In the genomic region with DNA sequence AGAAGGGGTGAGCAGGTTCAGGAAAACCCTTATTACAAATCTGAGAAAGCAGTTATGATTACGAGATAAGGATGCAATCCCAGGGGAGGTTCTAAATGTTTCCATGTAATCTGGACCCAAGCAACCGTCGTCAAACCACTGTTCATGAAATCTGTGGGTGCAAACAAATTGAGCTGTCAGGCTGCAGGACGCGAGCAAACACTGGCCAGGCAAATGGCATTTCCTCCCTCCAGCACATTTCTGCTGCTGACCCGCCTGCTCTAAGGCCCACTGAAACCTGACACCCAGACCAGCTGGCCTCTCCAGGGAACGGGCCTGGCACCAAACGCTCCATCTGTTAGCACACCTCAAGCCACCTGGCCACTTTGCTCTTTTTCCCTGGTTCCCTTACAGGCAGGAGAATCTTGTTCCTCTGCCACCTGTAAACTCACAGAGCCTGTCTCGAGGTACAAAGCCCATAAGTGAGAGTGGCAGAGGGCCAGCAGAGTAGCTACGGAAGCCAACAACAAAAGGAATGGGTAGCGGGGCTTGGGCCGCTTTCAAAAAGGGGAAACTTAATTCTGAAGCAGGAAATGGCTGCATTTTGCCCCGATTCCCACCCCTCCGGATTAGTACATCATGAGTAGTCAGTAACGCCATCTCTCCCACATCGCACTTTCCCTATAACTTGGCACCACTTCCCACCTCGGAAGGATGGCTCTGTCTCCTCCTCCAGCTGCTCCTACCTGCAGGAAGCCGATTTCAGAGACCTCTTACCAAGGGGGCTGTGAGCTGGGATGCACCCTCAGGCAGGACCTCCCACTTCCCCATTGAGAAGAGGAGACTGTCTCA, we compare ENCODE assay signal across 1 cellular context.
TF ChIP-seq lines count a peak whose summit lies in the region.

No MANE protein-coding gene starts in this region.

TF ChIP-seq in HepG2, 621 proteins besides CTCF, POLR2A, EP300 and RAD21 (continued from another document and continues in another):
- TF ChIP-seq MEF2D (CRISPR knock-in tag; IDR thresholded peaks at IDR 0.05) (peak; percentile 48; the same call in 1 of the 2 replicates), POGZ (CRISPR knock-in tag; IDR thresholded peaks at IDR 0.05) (0 out of 2 replicates have a peak, but pooled peaks have one; percentile 16), ZSCAN9 (CRISPR knock-in tag; IDR thresholded peaks at IDR 0.05; ENCODE audit: borderline replicate concordance) (peak; percentile 27; the same call in 1 of the 2 replicates), NFYC (CRISPR knock-in tag; IDR thresholded peaks at IDR 0.05) (peak; percentile 49), ZBTB3 (CRISPR knock-in tag; IDR thresholded peaks at IDR 0.05; ENCODE audit: borderline replicate concordance, low read depth) (no peak), MAX (IDR thresholded peaks at IDR 0.05) (peak; percentile 88), CBX5 (CRISPR knock-in tag; IDR thresholded peaks at IDR 0.05; ENCODE audit: borderline replicate concordance) (peak; percentile 83), ZNF224 (CRISPR knock-in tag; IDR thresholded peaks at IDR 0.05) (no peak), ZNF3 (CRISPR knock-in tag; IDR thresholded peaks at IDR 0.05) (no peak), RFX5 (IDR thresholded peaks at IDR 0.05; ENCODE audit: low read depth, low read length) (no peak), ZNF746 (CRISPR knock-in tag; IDR thresholded peaks at IDR 0.05) (no peak), XRCC5 (optimal IDR thresholded peaks at IDR 0.05; ENCODE audit: low read length) (peak; percentile 55), ZNF792 (CRISPR knock-in tag; IDR thresholded peaks at IDR 0.05) (0 out of 2 replicates have a peak, but pooled peaks have one; percentile 49), ZNF672 (CRISPR knock-in tag; IDR thresholded peaks at IDR 0.05) (no peak), RFXAP (CRISPR knock-in tag; IDR thresholded peaks at IDR 0.05; ENCODE audit: borderline replicate concordance) (no peak), ZBTB1 (CRISPR knock-in tag; IDR thresholded peaks at IDR 0.05; ENCODE audit: borderline replicate concordance) (no peak), MIER3 (CRISPR knock-in tag; IDR thresholded peaks at IDR 0.05; ENCODE audit: borderline replicate concordance) (no peak), FOXO1 (CRISPR knock-in tag; IDR thresholded peaks at IDR 0.05) (no peak), ZNF280B (CRISPR knock-in tag; IDR thresholded peaks at IDR 0.05; ENCODE audit: borderline replicate concordance) (no peak; the same call in 1 of the 2 replicates), PRDM4 (CRISPR knock-in tag; IDR thresholded peaks at IDR 0.05; ENCODE audit: borderline replicate concordance) (no peak), ISL2 (CRISPR knock-in tag; IDR thresholded peaks at IDR 0.05) (peak; percentile 50; the same call in 1 of the 2 replicates), POGK (CRISPR knock-in tag; conservative IDR thresholded peaks at IDR 0.05) (peak; percentile 56; the same call in 1 of the 2 replicates), FIP1L1 (IDR thresholded peaks at IDR 0.05; ENCODE audit: borderline replicate concordance, insufficient read depth, low read depth, low read length) (no peak), ATF1 (CRISPR knock-in tag; IDR thresholded peaks at IDR 0.05) (no peak), JARID2 (CRISPR knock-in tag; IDR thresholded peaks at IDR 0.05; ENCODE audit: insufficient replicate concordance) (no peak), SETDB1 (CRISPR knock-in tag; IDR thresholded peaks at IDR 0.05; ENCODE audit: borderline replicate concordance) (no peak), REL (CRISPR knock-in tag; conservative IDR thresholded peaks at IDR 0.05) (no peak), TAF1 (CRISPR knock-in tag; IDR thresholded peaks at IDR 0.05) (no peak), ZNF788 (CRISPR knock-in tag; IDR thresholded peaks at IDR 0.05; ENCODE audit: borderline replicate concordance) (peak; percentile 50; the same call in 1 of the 2 replicates), ZMYM2 (CRISPR knock-in tag; IDR thresholded peaks at IDR 0.05) (no peak), NBN (conservative IDR thresholded peaks at IDR 0.05) (no peak), ZBTB25 (CRISPR knock-in tag; IDR thresholded peaks at IDR 0.05) (no peak), GFI1 (CRISPR knock-in tag; IDR thresholded peaks at IDR 0.05; ENCODE audit: borderline replicate concordance) (peak; percentile 94), PATZ1 (CRISPR knock-in tag; IDR thresholded peaks at IDR 0.05) (peak; percentile 64; the same call in 1 of the 2 replicates)
- TF ChIP-seq, protein P1, sequence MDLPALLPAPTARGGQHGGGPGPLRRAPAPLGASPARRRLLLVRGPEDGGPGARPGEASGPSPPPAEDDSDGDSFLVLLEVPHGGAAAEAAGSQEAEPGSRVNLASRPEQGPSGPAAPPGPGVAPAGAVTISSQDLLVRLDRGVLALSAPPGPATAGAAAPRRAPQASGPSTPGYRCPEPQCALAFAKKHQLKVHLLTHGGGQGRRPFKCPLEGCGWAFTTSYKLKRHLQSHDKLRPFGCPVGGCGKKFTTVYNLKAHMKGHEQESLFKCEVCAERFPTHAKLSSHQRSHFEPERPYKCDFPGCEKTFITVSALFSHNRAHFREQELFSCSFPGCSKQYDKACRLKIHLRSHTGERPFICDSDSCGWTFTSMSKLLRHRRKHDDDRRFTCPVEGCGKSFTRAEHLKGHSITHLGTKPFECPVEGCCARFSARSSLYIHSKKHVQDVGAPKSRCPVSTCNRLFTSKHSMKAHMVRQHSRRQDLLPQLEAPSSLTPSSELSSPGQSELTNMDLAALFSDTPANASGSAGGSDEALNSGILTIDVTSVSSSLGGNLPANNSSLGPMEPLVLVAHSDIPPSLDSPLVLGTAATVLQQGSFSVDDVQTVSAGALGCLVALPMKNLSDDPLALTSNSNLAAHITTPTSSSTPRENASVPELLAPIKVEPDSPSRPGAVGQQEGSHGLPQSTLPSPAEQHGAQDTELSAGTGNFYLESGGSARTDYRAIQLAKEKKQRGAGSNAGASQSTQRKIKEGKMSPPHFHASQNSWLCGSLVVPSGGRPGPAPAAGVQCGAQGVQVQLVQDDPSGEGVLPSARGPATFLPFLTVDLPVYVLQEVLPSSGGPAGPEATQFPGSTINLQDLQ (CRISPR knock-in tag; IDR thresholded peaks at IDR 0.05), result no peak
- TF ChIP-seq, protein P2, sequence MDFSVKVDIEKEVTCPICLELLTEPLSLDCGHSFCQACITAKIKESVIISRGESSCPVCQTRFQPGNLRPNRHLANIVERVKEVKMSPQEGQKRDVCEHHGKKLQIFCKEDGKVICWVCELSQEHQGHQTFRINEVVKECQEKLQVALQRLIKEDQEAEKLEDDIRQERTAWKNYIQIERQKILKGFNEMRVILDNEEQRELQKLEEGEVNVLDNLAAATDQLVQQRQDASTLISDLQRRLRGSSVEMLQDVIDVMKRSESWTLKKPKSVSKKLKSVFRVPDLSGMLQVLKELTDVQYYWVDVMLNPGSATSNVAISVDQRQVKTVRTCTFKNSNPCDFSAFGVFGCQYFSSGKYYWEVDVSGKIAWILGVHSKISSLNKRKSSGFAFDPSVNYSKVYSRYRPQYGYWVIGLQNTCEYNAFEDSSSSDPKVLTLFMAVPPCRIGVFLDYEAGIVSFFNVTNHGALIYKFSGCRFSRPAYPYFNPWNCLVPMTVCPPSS (IDR thresholded peaks at IDR 0.05), result no peak
- TF ChIP-seq, protein P3, sequence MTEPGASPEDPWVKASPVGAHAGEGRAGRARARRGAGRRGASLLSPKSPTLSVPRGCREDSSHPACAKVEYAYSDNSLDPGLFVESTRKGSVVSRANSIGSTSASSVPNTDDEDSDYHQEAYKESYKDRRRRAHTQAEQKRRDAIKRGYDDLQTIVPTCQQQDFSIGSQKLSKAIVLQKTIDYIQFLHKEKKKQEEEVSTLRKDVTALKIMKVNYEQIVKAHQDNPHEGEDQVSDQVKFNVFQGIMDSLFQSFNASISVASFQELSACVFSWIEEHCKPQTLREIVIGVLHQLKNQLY (CRISPR knock-in tag; IDR thresholded peaks at IDR 0.05), result 0 out of 2 replicates have a peak, but pooled peaks have one; percentile 27
- TF ChIP-seq, protein P4, sequence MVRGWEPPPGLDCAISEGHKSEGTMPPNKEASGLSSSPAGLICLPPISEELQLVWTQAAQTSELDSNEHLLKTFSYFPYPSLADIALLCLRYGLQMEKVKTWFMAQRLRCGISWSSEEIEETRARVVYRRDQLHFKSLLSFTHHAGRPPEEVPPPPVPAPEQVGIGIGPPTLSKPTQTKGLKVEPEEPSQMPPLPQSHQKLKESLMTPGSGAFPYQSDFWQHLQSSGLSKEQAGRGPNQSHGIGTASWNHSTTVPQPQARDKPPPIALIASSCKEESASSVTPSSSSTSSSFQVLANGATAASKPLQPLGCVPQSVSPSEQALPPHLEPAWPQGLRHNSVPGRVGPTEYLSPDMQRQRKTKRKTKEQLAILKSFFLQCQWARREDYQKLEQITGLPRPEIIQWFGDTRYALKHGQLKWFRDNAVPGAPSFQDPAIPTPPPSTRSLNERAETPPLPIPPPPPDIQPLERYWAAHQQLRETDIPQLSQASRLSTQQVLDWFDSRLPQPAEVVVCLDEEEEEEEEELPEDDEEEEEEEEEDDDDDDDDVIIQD (CRISPR knock-in tag; IDR thresholded peaks at IDR 0.05; ENCODE audit: low read depth), result no peak
- TF ChIP-seq, protein P5, sequence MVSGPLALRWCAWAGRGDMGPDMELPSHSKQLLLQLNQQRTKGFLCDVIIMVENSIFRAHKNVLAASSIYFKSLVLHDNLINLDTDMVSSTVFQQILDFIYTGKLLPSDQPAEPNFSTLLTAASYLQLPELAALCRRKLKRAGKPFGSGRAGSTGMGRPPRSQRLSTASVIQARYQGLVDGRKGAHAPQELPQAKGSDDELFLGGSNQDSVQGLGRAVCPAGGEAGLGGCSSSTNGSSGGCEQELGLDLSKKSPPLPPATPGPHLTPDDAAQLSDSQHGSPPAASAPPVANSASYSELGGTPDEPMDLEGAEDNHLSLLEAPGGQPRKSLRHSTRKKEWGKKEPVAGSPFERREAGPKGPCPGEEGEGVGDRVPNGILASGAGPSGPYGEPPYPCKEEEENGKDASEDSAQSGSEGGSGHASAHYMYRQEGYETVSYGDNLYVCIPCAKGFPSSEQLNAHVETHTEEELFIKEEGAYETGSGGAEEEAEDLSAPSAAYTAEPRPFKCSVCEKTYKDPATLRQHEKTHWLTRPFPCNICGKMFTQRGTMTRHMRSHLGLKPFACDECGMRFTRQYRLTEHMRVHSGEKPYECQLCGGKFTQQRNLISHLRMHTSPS (CRISPR knock-in tag; IDR thresholded peaks at IDR 0.05; ENCODE audit: low read depth), result peak; percentile 74; the same call in 1 of the 2 replicates
